ENCODE assay signal across 29 cellular contexts in the genomic region with DNA sequence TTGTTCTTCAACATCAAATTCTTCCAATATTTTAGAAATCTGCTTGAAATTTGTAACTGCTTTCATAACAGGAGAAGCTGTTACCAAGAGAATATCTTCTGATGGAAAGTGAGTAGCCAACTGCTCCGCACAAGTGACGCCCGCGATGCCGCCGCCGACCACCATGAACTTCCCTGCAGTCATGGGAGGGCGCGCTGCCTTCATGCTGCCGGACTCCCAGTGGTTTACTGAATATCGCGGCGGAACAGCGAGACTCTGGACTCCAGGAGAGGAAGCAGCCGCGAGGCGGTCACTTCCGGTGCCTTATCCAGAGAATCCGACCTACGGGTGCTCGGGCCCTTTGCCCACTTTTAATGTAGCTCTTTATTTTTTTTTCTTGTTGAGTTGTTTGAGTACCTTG.
DNase-seq lines count a peak whose midpoint lies in the region; ATAC-seq, FAIRE-seq and TF ChIP-seq lines count a peak whose summit lies in the region.
"Had no signal": no experiment of that assay in that cellular context is flagged by ENCODE, and none has a peak within 500 bp of the region (broad histone marks: within the 10 kb centered on the region; RNA-seq: fewer than 3 reads in every experiment).

No MANE protein-coding gene starts in this region.

- H3K4me1 ChIP-seq in right lobe of liver (no peaks in the 10 kb centered on the region), HepG2 (ENCODE audit: insufficient read depth, low read length) (no peaks in the 10 kb centered on the region), lower lobe of right lung (no peaks in the 10 kb centered on the region), mammary epithelial cell (ENCODE audit: insufficient read depth, low read length) (no peaks in the 10 kb centered on the region)
- H3K4me1 ChIP-seq: HAP-1, SJSA1 had no signal

- 90% methylated on average over 14 of the region's 21 CpGs for WGBS in right lobe of liver (ENCODE audit: insufficient coverage, low coverage, low lambda C conversion rate, missing lambda C conversion rate)
- WGBS in HepG2 (ENCODE audit: low lambda C conversion rate): 85% methylated on average over 20 of the region's 21 CpGs
- WGBS in mammary epithelial cell (ENCODE audit: low coverage, missing lambda C conversion rate): 93% methylated on average over 21 of the region's 21 CpGs

- TF ChIP-seq POLR2A in right lobe of liver (IDR thresholded peaks at IDR 0.05) (no peak), HepG2 (IDR thresholded peaks at IDR 0.05; ENCODE audit: insufficient read depth in 1 of 2, low read depth in 2 of 2, low read length in 2 of 2) (no peak)

- H2AFZ ChIP-seq in HepG2 (ENCODE audit: low read length) (no peak overlapping the region), mammary epithelial cell (ENCODE audit: low read depth, low read length) (no peak overlapping the region)

- DNase-seq in DMS53 (lab: John Stamatoyannopoulos, UW) (peak; percentile 26), DMS53 treated with DMSO at 0.1 percent for 48 hours (lab: John Stamatoyannopoulos, UW; ENCODE audit: unreplicated experiment) (no peak), right lobe of liver (peak in 2 of 3 donors; percentile 15 to 31), HepG2 (ENCODE audit: low spot score) (no peak), lower lobe of right lung (peak; percentile 30), mammary epithelial cell (no peak), kidney glomerular epithelial cell (lab: John Stamatoyannopoulos, UW) (no peak)
- DNase-seq: Caco-2; CD8-positive, alpha-beta T cell; DMS79 treated with DMSO at 0.1 percent for 48 hours; GF-D8; GOT3; HFFc6; IMR-90; KG1; MM.1S; NCI-H1048; NCI-H1417; NCI-H1694 treated with DMSO at 0.1 percent for 48 hours; NCI-H2081 treated with DMSO at 0.1 percent for 48 hours; NCI-H69; PC-9; Right ventricle myocardium superior had no signal

- H3K9me3 ChIP-seq in right lobe of liver: no peaks in the 10 kb centered on the region
- no peaks in the 10 kb centered on the region for H3K9me3 ChIP-seq in HepG2 (ENCODE audit: low read length)
- no peaks in the 10 kb centered on the region for H3K9me3 ChIP-seq in lower lobe of right lung
- H3K9me3 ChIP-seq in mammary epithelial cell (replicated peaks; ENCODE audit: insufficient read depth, low read length): no peaks in the 10 kb centered on the region
- H3K9me3 ChIP-seq: Caco-2, HAP-1, SJSA1 had no signal

- dilution Hi-C loops in mammary epithelial cell (cut with HindIII; ENCODE audit: low sequenced_read_pairs): no loop called here

- intact Hi-C loops in right lobe of liver (cut with DNase I) (no loop called here), HepG2 (cut with micrococcal nuclease; ENCODE audit: unreplicated experiment) (no loop called here), lower lobe of right lung (cut with DNase I) (no loop called here), mammary epithelial cell (cut with micrococcal nuclease) (no loop called here)

- POLR2A ChIA-PET in HepG2 (lab: Yijun Ruan, JAX): no interaction called here

- TF ChIP-seq CTCF in right lobe of liver (IDR thresholded peaks at IDR 0.05) (no peak), HepG2 (CRISPR knock-in tag; IDR thresholded peaks at IDR 0.05) (no peak), lower lobe of right lung (IDR thresholded peaks at IDR 0.05) (no peak), mammary epithelial cell (conservative IDR thresholded peaks at IDR 0.05 in 1 of 2, IDR thresholded peaks at IDR 0.05 in 1 of 2; ENCODE audit: extremely low read depth in 1 of 2, insufficient read depth in 1 of 2, low read depth in 1 of 2, low read length in 2 of 2) (no peak)

- H3K9ac ChIP-seq in HepG2 (ENCODE audit: insufficient read depth, low read depth, low read length) (no peak overlapping the region), mammary epithelial cell (ENCODE audit: insufficient read depth, low read length) (no peak overlapping the region)

- peak in 1 of 4 donors; percentile 34 for ATAC-seq in right lobe of liver
- no peak for ATAC-seq in HepG2
- ATAC-seq in lower lobe of right lung: no peak
- ATAC-seq in HG02678 (IDR thresholded peaks at IDR 0.05; ENCODE audit: unreplicated experiment): no peak
- ATAC-seq: CD8-positive, alpha-beta T cell had no signal

- CTCF ChIA-PET in HepG2 (lab: Yijun Ruan, JAX; ENCODE audit: low intra/inter-chr PET ratio, low total read pairs): no interaction called here
- CTCF ChIA-PET in mammary epithelial cell (lab: Charles Lee; ENCODE audit: low non-redundant PET): no interaction called here

- no peaks in the 10 kb centered on the region for H4K20me1 ChIP-seq in HepG2 (ENCODE audit: insufficient read depth, low read length)
- H4K20me1 ChIP-seq in mammary epithelial cell (ENCODE audit: insufficient read depth, low read length): no peaks in the 10 kb centered on the region

- in situ Hi-C loops in HepG2 (cut with HindIII; ENCODE audit: extremely low pct_ligation_motif_present, low pct_unique_long_range_greater_than_20kb) (no loop called here), mammary epithelial cell (cut with MboI; ENCODE audit: low sequenced_read_pairs in 2 of 2) (no loop called here)

- no peaks in the 10 kb centered on the region for H3K27me3 ChIP-seq in right lobe of liver
- no peaks in the 10 kb centered on the region for H3K27me3 ChIP-seq in HepG2 (ENCODE audit: control insufficient read depth in 1 of 2, insufficient read depth in 2 of 2, low read length in 2 of 2)
- H3K27me3 ChIP-seq in lower lobe of right lung (ENCODE audit: low read depth): no peaks in the 10 kb centered on the region
- H3K27me3 ChIP-seq in mammary epithelial cell (ENCODE audit: insufficient read depth, low read length): peaks cover 3% of the 10 kb centered on the region
- H3K27me3 ChIP-seq: SJSA1 had no signal

- H3K4me2 ChIP-seq in HepG2 (ENCODE audit: low read depth, low read length) (no peak overlapping the region), mammary epithelial cell (ENCODE audit: insufficient read depth, low read depth, low read length) (no peak overlapping the region)
- H3K4me2 ChIP-seq: PC-9 had no signal

- no peak for FAIRE-seq in HepG2 (lab: Jason Lieb, UNC)
- FAIRE-seq: GM12891 had no signal

- BruUV-seq in HepG2 (replicated peaks; lab: Mats Ljungman, UMichigan) (no TSS peak), mammary epithelial cell (replicated peaks; lab: Mats Ljungman, UMichigan) (no TSS peak)

- H3K79me2 ChIP-seq in HepG2 (ENCODE audit: insufficient read depth, low read length) (no peaks in the 10 kb centered on the region), mammary epithelial cell (ENCODE audit: insufficient read depth, low read length) (no peaks in the 10 kb centered on the region)

- H3K36me3 ChIP-seq in right lobe of liver: no peaks in the 10 kb centered on the region
- no peaks in the 10 kb centered on the region for H3K36me3 ChIP-seq in HepG2 (replicated peaks in 1 of 2; ENCODE audit: control insufficient read depth in 1 of 2, insufficient read depth in 2 of 2, low read length in 2 of 2)
- H3K36me3 ChIP-seq in lower lobe of right lung: no peaks in the 10 kb centered on the region
- no peaks in the 10 kb centered on the region for H3K36me3 ChIP-seq in mammary epithelial cell (ENCODE audit: insufficient read depth, low read length)
- H3K36me3 ChIP-seq: HAP-1, SJSA1 had no signal

- TF ChIP-seq EP300 in HepG2 (IDR thresholded peaks at IDR 0.05; ENCODE audit: low read depth in 2 of 2, low read length in 2 of 2): no peak
- no peak for TF ChIP-seq EP300 in HepG2 (CRISPR knock-in tag; IDR thresholded peaks at IDR 0.05; ENCODE audit: borderline replicate concordance)

- no peak for TF ChIP-seq RAD21 in HepG2 (CRISPR knock-in tag; IDR thresholded peaks at IDR 0.05)

- H3K4me3 ChIP-seq in right lobe of liver: no peak overlapping the region
- H3K4me3 ChIP-seq in HepG2 (replicated peaks in 1 of 3; ENCODE audit: insufficient read depth in 1 of 3, low read depth in 2 of 3, low read length in 3 of 3): no peak overlapping the region
- H3K4me3 ChIP-seq in lower lobe of right lung: no peak overlapping the region
- H3K4me3 ChIP-seq in mammary epithelial cell (replicated peaks in 1 of 3; ENCODE audit: insufficient read depth in 1 of 3, low read depth in 2 of 3, low read length in 3 of 3): no peak overlapping the region
- H3K4me3 ChIP-seq: HAP-1, PC-9, SJSA1 had no signal

- H3K27ac ChIP-seq in right lobe of liver: no peak overlapping the region
- H3K27ac ChIP-seq in HepG2 (ENCODE audit: extremely low read length, insufficient read depth, low read length): no peak overlapping the region
- H3K27ac ChIP-seq in lower lobe of right lung: no peak overlapping the region
- no peak overlapping the region for H3K27ac ChIP-seq in mammary epithelial cell (ENCODE audit: insufficient read depth, low read depth, low read length)
- H3K27ac ChIP-seq: 22Rv1, C4-2B, PC-9, SJSA1 had no signal

TF ChIP-seq in HepG2, 621 proteins besides CTCF, POLR2A, EP300 and RAD21:
- no peak for TF ChIP-seq ZFP36L1 (CRISPR knock-in tag; IDR thresholded peaks at IDR 0.05)
- TF ChIP-seq CC2D1A (CRISPR knock-in tag; IDR thresholded peaks at IDR 0.05): no peak
- TF ChIP-seq CAMTA2 (CRISPR knock-in tag; IDR thresholded peaks at IDR 0.05; ENCODE audit: borderline replicate concordance): no peak
- no peak for TF ChIP-seq PHF20 (CRISPR knock-in tag; IDR thresholded peaks at IDR 0.05)
- TF ChIP-seq ZNF772 (CRISPR knock-in tag; IDR thresholded peaks at IDR 0.05): no peak
- TF ChIP-seq ZNF777 (CRISPR knock-in tag; IDR thresholded peaks at IDR 0.05): no peak

Comparison
In these comparisons a context has a peak if more than half of its experiments do, and no peak if none do; other contexts are left out.
1. DNase-seq: peak in DMS53 (single experiment), right lobe of liver (2 of 3) and lower lobe of right lung (single experiment); none in DMS53 treated with DMSO at 0.1 percent for 48 hours (single experiment), HepG2 (single experiment), mammary epithelial cell (single experiment) and kidney glomerular epithelial cell (single experiment).